In the genomic region with DNA sequence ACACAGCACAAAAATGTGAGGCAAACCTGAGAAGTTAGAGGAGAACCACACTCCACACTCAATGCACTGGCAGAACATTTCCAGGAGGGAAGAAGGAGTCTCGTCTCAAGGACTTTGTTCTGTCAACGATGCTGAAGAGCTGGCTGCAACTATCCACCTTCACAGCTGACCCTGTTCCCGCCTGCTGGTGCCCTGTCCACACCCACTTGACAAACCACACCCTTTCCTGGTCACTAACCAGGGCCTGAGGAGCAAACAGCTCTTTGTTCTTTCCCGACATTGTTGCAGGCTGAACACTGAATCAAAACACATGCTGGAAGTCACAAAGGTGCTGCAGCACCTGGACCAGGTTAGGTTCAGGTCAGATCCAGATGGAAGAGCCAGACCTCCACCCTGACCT, we compare ENCODE assay signal across 20 cellular contexts.
"Had no signal": no experiment of that assay in that cellular context is flagged by ENCODE, and none has a peak within 500 bp of the region (broad histone marks: within the 10 kb centered on the region; RNA-seq: fewer than 3 reads in every experiment).

No MANE protein-coding gene starts in this region.

- H3K27ac ChIP-seq: coronary artery, foreskin keratinocyte, lower lobe of right lung, ovary, sigmoid colon, spleen, thoracic aorta, upper lobe of left lung had no signal

- H3K4me1 ChIP-seq: foreskin keratinocyte, lower lobe of right lung, sigmoid colon, spleen, upper lobe of left lung had no signal

- H3K4me3 Mint-ChIP-seq: activated B cell treated with CpG ODN at 0.5 μM for 24 hours; activated CD8-positive, alpha-beta T cell treated with anti-CD3 and anti-CD28 coated beads for 36 hours; activated naive CD4-positive, alpha-beta T cell treated with anti-CD3 and anti-CD28 coated beads for 36 hours; activated T-cell treated with anti-CD3 and anti-CD28 coated beads, Interleukin-2, amount 50 U/mL, for 24 hours; brain; natural killer cell; stimulated activated naive B cell treated with anti-CD40 and anti-IgM and Interleukin-4, amounts not matched to agents 10 μg/mL and 1 μg/mL and 100 μg/mL, for 72 hours had no signal

- DNase-seq: activated B cell treated with CpG ODN at 0.5 μM for 24 hours; activated CD4-positive, alpha-beta T cell treated with anti-CD3 and anti-CD28 coated beads for 48 hours; activated CD8-positive, alpha-beta T cell treated with anti-CD3 and anti-CD28 coated beads for 36 hours; activated naive CD4-positive, alpha-beta T cell treated with anti-CD3 and anti-CD28 coated beads for 36 hours; activated T-cell treated with anti-CD3 and anti-CD28 coated beads, Interleukin-2, amount 50 U/mL, for 24 hours; anterior cingulate cortex; central memory CD4-positive, alpha-beta T cell; foreskin keratinocyte; hypothalamus; lower lobe of right lung; natural killer cell; ovary; sigmoid colon; spleen; stimulated activated naive B cell treated with anti-CD40 and anti-IgM and Interleukin-4, amounts not matched to agents 10 μg/mL and 1 μg/mL and 100 μg/mL, for 72 hours; upper lobe of left lung had no signal

- ATAC-seq: activated CD8-positive, alpha-beta T cell treated with anti-CD3 and anti-CD28 coated beads for 36 hours; foreskin keratinocyte; lower lobe of right lung; natural killer cell; stimulated activated naive B cell treated with anti-CD40 and anti-IgM and Interleukin-4, amounts not matched to agents 10 μg/mL and 1 μg/mL and 100 μg/mL, for 72 hours had no signal

- H3K4me1 Mint-ChIP-seq: activated B cell treated with CpG ODN at 0.5 μM for 24 hours; natural killer cell; stimulated activated naive B cell treated with anti-CD40 and anti-IgM and Interleukin-4, amounts not matched to agents 10 μg/mL and 1 μg/mL and 100 μg/mL, for 72 hours had no signal

- H3K36me3 Mint-ChIP-seq: brain; natural killer cell; stimulated activated naive B cell treated with anti-CD40 and anti-IgM and Interleukin-4, amounts not matched to agents 10 μg/mL and 1 μg/mL and 100 μg/mL, for 72 hours had no signal

- H3K9me3 ChIP-seq: lower lobe of right lung, ovary, sigmoid colon, thoracic aorta, upper lobe of left lung had no signal

- H3K27me3 ChIP-seq: foreskin keratinocyte, ovary, sigmoid colon, spleen, upper lobe of left lung had no signal

- H3K27me3 Mint-ChIP-seq: activated CD8-positive, alpha-beta T cell treated with anti-CD3 and anti-CD28 coated beads for 36 hours had no signal

- H3K4me3 ChIP-seq: coronary artery, lower lobe of right lung, ovary, sigmoid colon, spleen, thoracic aorta, upper lobe of left lung had no signal

- H3K9me3 Mint-ChIP-seq: activated B cell treated with CpG ODN at 0.5 μM for 24 hours; activated CD8-positive, alpha-beta T cell treated with anti-CD3 and anti-CD28 coated beads for 36 hours; activated naive CD4-positive, alpha-beta T cell treated with anti-CD3 and anti-CD28 coated beads for 36 hours; activated T-cell treated with anti-CD3 and anti-CD28 coated beads, Interleukin-2, amount 50 U/mL, for 24 hours; activated T-helper 2 cell treated with anti-CD3 and anti-CD28 coated beads, Interferon-gamma antibody, Interleukin-2, Interleukin-4, amounts not matched to agents 10 μg/mL and 5 μg/mL and 100 μg/mL, durations not matched to agents 14 hours and 24 hours and 36 hours; natural killer cell had no signal

- H3K27ac Mint-ChIP-seq: activated B cell treated with CpG ODN at 0.5 μM for 24 hours; activated CD8-positive, alpha-beta T cell treated with anti-CD3 and anti-CD28 coated beads for 36 hours; activated naive CD4-positive, alpha-beta T cell treated with anti-CD3 and anti-CD28 coated beads for 36 hours; activated T-cell treated with anti-CD3 and anti-CD28 coated beads, Interleukin-2, amount 50 U/mL, for 24 hours; activated T-helper 2 cell treated with anti-CD3 and anti-CD28 coated beads, Interferon-gamma antibody, Interleukin-2, Interleukin-4, amounts not matched to agents 10 μg/mL and 5 μg/mL and 100 μg/mL, durations not matched to agents 14 hours and 24 hours and 36 hours; natural killer cell; stimulated activated naive B cell treated with anti-CD40 and anti-IgM and Interleukin-4, amounts not matched to agents 10 μg/mL and 1 μg/mL and 100 μg/mL, for 72 hours had no signal

- H3K36me3 ChIP-seq: lower lobe of right lung, ovary, sigmoid colon, spleen, thoracic aorta, upper lobe of left lung had no signal
